12 cellular contexts compared by ENCODE assay signal in the genomic region with DNA sequence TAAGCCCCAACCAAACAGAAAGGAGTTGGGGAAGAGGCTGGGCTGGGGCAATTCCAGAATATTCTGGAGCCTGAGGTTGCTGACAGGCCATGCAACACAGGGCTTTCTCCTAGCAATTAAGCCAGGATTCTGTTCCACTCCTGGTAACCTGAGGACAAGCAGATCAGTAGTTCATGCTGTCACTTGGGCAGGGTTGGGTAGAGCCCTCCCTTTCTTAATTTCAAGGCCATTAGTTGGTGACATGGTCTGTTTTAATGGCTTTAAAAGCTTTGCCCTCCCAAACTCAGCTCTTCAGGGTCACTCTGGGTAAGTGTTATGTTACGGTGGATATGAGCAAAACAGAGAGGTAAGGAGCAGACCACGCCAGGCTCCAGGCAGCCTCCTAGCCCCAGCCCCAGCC. TPM values are rescaled to one million over a fixed set of nuclear protein-coding genes. Genes with fewer than 3 reads are reported as not detected.
DNase-seq lines count a peak whose midpoint lies in the region; ATAC-seq and TF ChIP-seq lines count a peak whose summit lies in the region.
"Had no signal": no experiment of that assay in that cellular context is flagged by ENCODE, and none has a peak within 500 bp of the region (broad histone marks: within the 10 kb centered on the region; RNA-seq: fewer than 3 reads in every experiment).

No MANE protein-coding gene starts in this region.

- no peaks in the 10 kb centered on the region for H3K79me2 ChIP-seq in trophoblast cell (ENCODE audit: control insufficient read depth, insufficient read depth, low read length, poor library complexity)

- no peak overlapping the region for H4K8ac ChIP-seq in trophoblast cell (ENCODE audit: low read depth, low read length)

- H3K4ac ChIP-seq in trophoblast cell (ENCODE audit: low read depth, low read length) = no peak overlapping the region

- intact Hi-C loops in heart left ventricle (cut with DNase I) = no loop called here
- intact Hi-C loops in left ventricle myocardium superior (cut with micrococcal nuclease) = no loop called here
- intact Hi-C loops in uterus (cut with DNase I; ENCODE audit: low total_unique reads) = no loop called here

- H2BK120ac ChIP-seq in trophoblast cell (ENCODE audit: insufficient read depth, low read length, poor library complexity) = no peak overlapping the region

- TF ChIP-seq POLR2A in heart left ventricle (IDR thresholded peaks at IDR 0.05) = no peak
- no peak for TF ChIP-seq POLR2A in uterus (IDR thresholded peaks at IDR 0.05)

- peaks cover 0 to 36% (median 25%) of the 10 kb centered on the region in 9 donors for H3K36me3 ChIP-seq in heart left ventricle
- peaks cover 16 to 19% of the 10 kb centered on the region in 2 experiments for H3K36me3 ChIP-seq in trophoblast cell (ENCODE audit: control insufficient read depth in 1 of 2, insufficient read depth in 2 of 2, low read length in 2 of 2)
- no peaks in the 10 kb centered on the region for H3K36me3 ChIP-seq in uterus
- peaks cover 20% of the 10 kb centered on the region for H3K36me3 ChIP-seq in brain microvascular endothelial cell (replicated peaks)

- 87 to 97% (median 93%) methylated on average over 2 of the region's 2 CpGs for WGBS in heart left ventricle, 4 donors
- WGBS in trophoblast cell (ENCODE audit: extremely low coverage, insufficient coverage, insufficient read length) = no CpG with 5 or more reads among the region's 2 CpGs

- H3K23ac ChIP-seq in trophoblast cell (ENCODE audit: low read length) = no peak overlapping the region

- H3K27ac ChIP-seq in heart left ventricle = peak overlapping the region in 7 of 12 donors; percentile 17 to 75 (median 55)
- peak overlapping the region; percentile 36 to 58 for H3K27ac ChIP-seq in coronary artery
- H3K27ac ChIP-seq in trophoblast cell (ENCODE audit: low read depth, low read length) = no peak overlapping the region
- peak overlapping the region; percentile 69 to 79 for H3K27ac ChIP-seq in uterus
- no peak overlapping the region for H3K27ac ChIP-seq in brain microvascular endothelial cell

- peak overlapping the region; percentile 63 for H4K91ac ChIP-seq in trophoblast cell (ENCODE audit: low read depth, low read length)

- H3K79me1 ChIP-seq in trophoblast cell (ENCODE audit: low read length) = peaks cover 6% of the 10 kb centered on the region

- ATAC-seq in heart left ventricle (no peak), left ventricle myocardium superior (no peak)
- ATAC-seq: activated T-helper 17 cell treated with anti-CD3 and anti-CD28 coated beads, Interleukin-2, amount 50 U/mL, for 72 hours had no signal

- H3K27me3 ChIP-seq in heart left ventricle = no peaks in the 10 kb centered on the region
- no peaks in the 10 kb centered on the region for H3K27me3 ChIP-seq in trophoblast cell (ENCODE audit: insufficient read depth, low read length)
- H3K27me3 ChIP-seq in uterus = no peaks in the 10 kb centered on the region
- no peaks in the 10 kb centered on the region for H3K27me3 ChIP-seq in brain microvascular endothelial cell (replicated peaks)

- no peak overlapping the region for H3K9ac ChIP-seq in trophoblast cell (ENCODE audit: low read length)

- no peak overlapping the region for H2BK5ac ChIP-seq in trophoblast cell (ENCODE audit: low read depth, low read length, poor library complexity)

- no peaks in the 10 kb centered on the region for H3K9me3 ChIP-seq in heart left ventricle
- peaks cover 5% of the 10 kb centered on the region for H3K9me3 ChIP-seq in trophoblast cell (ENCODE audit: insufficient read depth, low read depth, low read length)
- H3K9me3 ChIP-seq in uterus = no peaks in the 10 kb centered on the region

- H2BK12ac ChIP-seq in trophoblast cell (ENCODE audit: low read length) = no peak overlapping the region

- in situ Hi-C loops in brain microvascular endothelial cell (cut with HindIII; ENCODE audit: low pct_ligation_motif_present, low sequenced_read_pairs) = no loop called here

- H4K12ac ChIP-seq in trophoblast cell (ENCODE audit: low read depth, low read length) = no peak overlapping the region

- peaks cover 0 to 60% (median 53%) of the 10 kb centered on the region in 12 donors for H3K4me1 ChIP-seq in heart left ventricle
- peaks cover 8 to 13% of the 10 kb centered on the region in 2 experiments for H3K4me1 ChIP-seq in trophoblast cell (ENCODE audit: control insufficient read depth in 1 of 2, insufficient read depth in 2 of 2, low read length in 2 of 2)
- H3K4me1 ChIP-seq in uterus = peaks cover 0 to 4% of the 10 kb centered on the region in 2 donors

- no peak for TF ChIP-seq CTCF in heart left ventricle (IDR thresholded peaks at IDR 0.05)
- TF ChIP-seq CTCF in coronary artery (IDR thresholded peaks at IDR 0.05) = no peak
- no peak for TF ChIP-seq CTCF in uterus (IDR thresholded peaks at IDR 0.05)
- TF ChIP-seq CTCF in brain microvascular endothelial cell (IDR thresholded peaks at IDR 0.05; ENCODE audit: low read depth, low read length, missing control alignments) = no peak

- no peak overlapping the region for H3K4me3 ChIP-seq in heart left ventricle
- H3K4me3 ChIP-seq in coronary artery = no peak overlapping the region
- H3K4me3 ChIP-seq in trophoblast cell (ENCODE audit: low read depth, low read length) = no peak overlapping the region
- no peak overlapping the region for H3K4me3 ChIP-seq in uterus
- no peak overlapping the region for H3K4me3 ChIP-seq in brain microvascular endothelial cell (ENCODE audit: low read depth, low read length)

- no peak overlapping the region for H3K14ac ChIP-seq in trophoblast cell (ENCODE audit: low read length)

- H3K4me2 ChIP-seq in trophoblast cell (ENCODE audit: low read length) = no peak overlapping the region

- H2AK5ac ChIP-seq in trophoblast cell (ENCODE audit: low read length) = no peak overlapping the region

- H3K18ac ChIP-seq in trophoblast cell (ENCODE audit: low read length) = no peak overlapping the region

- no peak overlapping the region for H2AFZ ChIP-seq in trophoblast cell (ENCODE audit: insufficient read depth, low read length, poor library complexity)

- DNase-seq in heart left ventricle = no peak
- DNase-seq in left ventricle myocardium superior = no peak
- DNase-seq in coronary artery (ENCODE audit: low spot score) = no peak
- DNase-seq in trophoblast cell = no peak
- no peak for DNase-seq in uterus
- DNase-seq in NCI-H226 = no peak
- DNase-seq in NCI-H510A (lab: John Stamatoyannopoulos, UW) = no peak
- DNase-seq in brain microvascular endothelial cell = no peak
- DNase-seq: hippocampal formation, NCI-H2171, T-helper 2 cell had no signal

RNA-seq across cellular contexts. Expression of a gene that starts 27.7 kb away (rescaled TPM):
- total RNA-seq in heart left ventricle (1 to 10 TPM in 3 of 9 donors, under 1 TPM in 6; 0.23 to 3.3 (median 0.52) TPM), left ventricle myocardium superior (0.79 TPM), uterus (10 to 100 TPM in 1 of 4 donors, 1 to 10 TPM in 2, not detected in 1; 1.8 to 14.5 (median 3.8) TPM)
- 1 to 10 TPM in 1 of 2 donors, under 1 TPM in 1; 0.29 to 2.0 TPM for polyA plus RNA-seq in heart left ventricle
- 0.18 and 0.19 TPM in 2 replicates for polyA plus RNA-seq in trophoblast cell (2013)
- total RNA-seq: activated T-helper 17 cell treated with anti-CD3 and anti-CD28 coated beads, Interleukin-2, amount 50 U/mL, for 72 hours had no signal

RNA-seq across cellular contexts. Expression of a gene that starts 34.7 kb away (rescaled TPM):
- total RNA-seq in heart left ventricle (10 to 100 TPM; 14.0 to 40.9 (median 21.0) TPM), left ventricle myocardium superior (24.7 TPM), uterus (100 to 1,000 TPM in 1 of 4 donors, 10 to 100 TPM in 2, 1 to 10 TPM in 1; 6.5 to 102 (median 31.9) TPM)
- 10 to 100 TPM; 11.7 to 18.3 TPM for polyA plus RNA-seq in heart left ventricle
- 21.5 and 22.0 TPM in 2 replicates for polyA plus RNA-seq in trophoblast cell (2013)

RNA-seq across cellular contexts. Expression of a gene that starts 49.9 kb away (rescaled TPM):
- total RNA-seq in heart left ventricle (100 to 1,000 TPM in 4 of 9 donors, 10 to 100 TPM in 5; 65.6 to 201 (median 98.3) TPM), left ventricle myocardium superior (132 TPM), uterus (100 to 1,000 TPM; 119 to 399 (median 127) TPM)
- polyA plus RNA-seq in heart left ventricle = 10 to 100 TPM; 25.1 to 54.4 TPM
- polyA plus RNA-seq in trophoblast cell (2013) = 53.1 and 56.6 TPM in 2 replicates

Comparison
In these comparisons a context has a peak if more than half of its experiments do, and no peak if none do; other contexts are left out.
1. H3K27ac ChIP-seq: peak in heart left ventricle (7 of 12), coronary artery (2 of 2) and uterus (2 of 2); none in trophoblast cell (single experiment) and brain microvascular endothelial cell (single experiment).